11 cellular contexts compared by ENCODE assay signal in genomic region chr4:100106982-100107381, GRCh38.
DNase-seq lines count a peak whose midpoint lies in the region; ATAC-seq and TF ChIP-seq lines count a peak whose summit lies in the region.
"Had no signal": no experiment of that assay in that cellular context is flagged by ENCODE, and none has a peak within 500 bp of the region (broad histone marks: within the 10 kb centered on the region; RNA-seq: fewer than 3 reads in every experiment).

No MANE protein-coding gene starts in this region.

- no peaks in the 10 kb centered on the region for H3K9me3 Mint-ChIP-seq in activated T-helper 1 cell treated with anti-CD3 and anti-CD28 coated beads, Interleukin-12 subunit alpha, Interleukin-12 subunit beta, Interleukin-2, Interleukin-4 antibody, amounts not matched to agents 30 ng/mL and 10 ng/mL and 1 ng/mL, durations not matched to agents 14 hours and 24 hours and 36 hours

- intact Hi-C loops in activated T-helper 1 cell treated with anti-CD3 and anti-CD28 coated beads, Interleukin-12 subunit alpha, Interleukin-12 subunit beta, Interleukin-2, Interleukin-4 antibody, amounts not matched to agents 30 ng/mL and 10 ng/mL and 1 ng/mL, durations not matched to agents 14 hours and 24 hours and 36 hours (cut with micrococcal nuclease), result no loop called here

- peaks cover 2% of the 10 kb centered on the region for H3K36me3 Mint-ChIP-seq in activated T-helper 1 cell treated with anti-CD3 and anti-CD28 coated beads, Interleukin-12 subunit alpha, Interleukin-12 subunit beta, Interleukin-2, Interleukin-4 antibody, amounts not matched to agents 30 ng/mL and 10 ng/mL and 1 ng/mL, durations not matched to agents 14 hours and 24 hours and 36 hours (ENCODE audit: low read depth)

- H3K79me2 ChIP-seq in DND-41 (ENCODE audit: insufficient read depth, low read length), result no peaks in the 10 kb centered on the region

- ATAC-seq in DND-41 (ENCODE audit: insufficient read depth, low read depth), result peak; percentile 98
- peak; percentile 99 for ATAC-seq in GM19468 (IDR thresholded peaks at IDR 0.05; ENCODE audit: extremely low read depth, unreplicated experiment)
- ATAC-seq in HG03342 (IDR thresholded peaks at IDR 0.05; ENCODE audit: unreplicated experiment), result peak; percentile 99

- peak overlapping the region; percentile 59 for H3K27ac Mint-ChIP-seq in activated T-helper 1 cell treated with anti-CD3 and anti-CD28 coated beads, Interleukin-12 subunit alpha, Interleukin-12 subunit beta, Interleukin-2, Interleukin-4 antibody, amounts not matched to agents 30 ng/mL and 10 ng/mL and 1 ng/mL, durations not matched to agents 14 hours and 24 hours and 36 hours

- no peaks in the 10 kb centered on the region for H3K9me3 ChIP-seq in DND-41 (ENCODE audit: insufficient read depth, low read length, severe bottlenecking)
- H3K9me3 ChIP-seq: neutrophil, upper lobe of left lung had no signal

- H3K4me3 Mint-ChIP-seq in activated T-helper 1 cell treated with anti-CD3 and anti-CD28 coated beads, Interleukin-12 subunit alpha, Interleukin-12 subunit beta, Interleukin-2, Interleukin-4 antibody, amounts not matched to agents 30 ng/mL and 10 ng/mL and 1 ng/mL, durations not matched to agents 14 hours and 24 hours and 36 hours, result no peak overlapping the region

- H3K4me3 ChIP-seq in DND-41 (ENCODE audit: low read depth in 1 of 2, low read length in 2 of 2), result no peak overlapping the region
- H3K4me3 ChIP-seq: upper lobe of left lung had no signal

- H3K4me1 ChIP-seq in DND-41 (ENCODE audit: insufficient read depth, low read length), result peaks cover 17% of the 10 kb centered on the region
- H3K4me1 ChIP-seq: upper lobe of left lung had no signal

- H3K4me1 Mint-ChIP-seq in activated T-helper 1 cell treated with anti-CD3 and anti-CD28 coated beads, Interleukin-12 subunit alpha, Interleukin-12 subunit beta, Interleukin-2, Interleukin-4 antibody, amounts not matched to agents 30 ng/mL and 10 ng/mL and 1 ng/mL, durations not matched to agents 14 hours and 24 hours and 36 hours (ENCODE audit: low read depth), result peaks cover 55% of the 10 kb centered on the region

- H3K9ac ChIP-seq in DND-41 (ENCODE audit: low read depth, low read length), result no peak overlapping the region

- no peaks in the 10 kb centered on the region for H3K27me3 ChIP-seq in DND-41 (ENCODE audit: insufficient read depth, low read length, poor library complexity)
- H3K27me3 ChIP-seq: neutrophil, upper lobe of left lung had no signal

- H3K27ac ChIP-seq in DND-41 (ENCODE audit: low read length), result peak overlapping the region; percentile 60
- H3K27ac ChIP-seq: neutrophil, upper lobe of left lung had no signal

- no peaks in the 10 kb centered on the region for H3K36me3 ChIP-seq in DND-41 (ENCODE audit: insufficient read depth, low read length)
- H3K36me3 ChIP-seq: neutrophil, upper lobe of left lung had no signal

- H4K20me1 ChIP-seq in DND-41 (ENCODE audit: insufficient read depth, low read length), result no peaks in the 10 kb centered on the region

- TF ChIP-seq CTCF in DND-41 (IDR thresholded peaks at IDR 0.05; ENCODE audit: borderline replicate concordance, extremely low read depth, low read length, poor library complexity, severe bottlenecking), result no peak

- H2AFZ ChIP-seq in DND-41 (ENCODE audit: low read depth, low read length), result peak overlapping the region; percentile 45; the same call in 1 of the 2 replicates

- DNase-seq in DND-41, result peak; percentile 80
- DNase-seq in activated T-helper 1 cell treated with anti-CD3 and anti-CD28 coated beads, Interleukin-12 subunit alpha, Interleukin-12 subunit beta, Interleukin-2, Interleukin-4 antibody, amounts not matched to agents 30 ng/mL and 10 ng/mL and 1 ng/mL, durations not matched to agents 14 hours and 24 hours and 36 hours (ENCODE audit: low spot score), result peak; percentile 40
- DNase-seq in NCI-H187 (lab: John Stamatoyannopoulos, UW), result no peak
- no peak for DNase-seq in GOT3 (lab: John Stamatoyannopoulos, UW)
- DNase-seq in C1 segment of cervical spinal cord (lab: John Stamatoyannopoulos, UW), result no peak
- DNase-seq in NCI-H69 (lab: John Stamatoyannopoulos, UW), result no peak
- DNase-seq: NCI-H1436, upper lobe of left lung had no signal

- H3K27me3 Mint-ChIP-seq in activated T-helper 1 cell treated with anti-CD3 and anti-CD28 coated beads, Interleukin-12 subunit alpha, Interleukin-12 subunit beta, Interleukin-2, Interleukin-4 antibody, amounts not matched to agents 30 ng/mL and 10 ng/mL and 1 ng/mL, durations not matched to agents 14 hours and 24 hours and 36 hours (ENCODE audit: insufficient read depth), result no peaks in the 10 kb centered on the region

- peak overlapping the region; percentile 20; the same call in 1 of the 2 replicates for H3K4me2 ChIP-seq in DND-41 (ENCODE audit: insufficient read depth, low read length)

Comparison
In these comparisons a context has a peak if more than half of its experiments do, and no peak if none do; other contexts are left out.
1. DNase-seq: peak in DND-41 (single experiment) and activated T-helper 1 cell treated with anti-CD3 and anti-CD28 coated beads, Interleukin-12 subunit alpha, Interleukin-12 subunit beta, Interleukin-2, Interleukin-4 antibody, amounts not matched to agents 30 ng/mL and 10 ng/mL and 1 ng/mL, durations not matched to agents 14 hours and 24 hours and 36 hours (single experiment); none in NCI-H187 (0 of 2), GOT3 (single experiment), C1 segment of cervical spinal cord (0 of 14) and NCI-H69 (single experiment).
2. Peak in every context shown above with its lines, with median percentiles within 50 percentile points of each other: ATAC-seq.